In genomic region chr19:1361601-1362384, GRCh38 we compare ENCODE assay signal across 8 cellular contexts. TPM values are rescaled to one million over a fixed set of nuclear protein-coding genes. Genes with fewer than 3 reads are reported as not detected.
DNase-seq lines count a peak whose midpoint lies in the region; ATAC-seq and TF ChIP-seq lines count a peak whose summit lies in the region.
"Had no signal": no experiment of that assay in that cellular context is flagged by ENCODE, and none has a peak within 500 bp of the region (broad histone marks: within the 10 kb centered on the region; RNA-seq: fewer than 3 reads in every experiment).

No MANE protein-coding gene starts in this region.

- ATAC-seq in thoracic aorta (ENCODE audit: insufficient number of reproducible peaks, low FRiP score, low read depth) = no peak
- no peak for ATAC-seq in HG03139 (IDR thresholded peaks at IDR 0.05; ENCODE audit: unreplicated experiment)
- ATAC-seq: activated CD8-positive, alpha-beta memory T cell treated with anti-CD3 and anti-CD28 coated beads, Interleukin-2, amount 10 ng/mL, durations not matched to agents 7 days and 5 days had no signal

- no peak for DNase-seq in HL-60 (ENCODE audit: low read depth in 1 of 2, low spot score in 1 of 2)
- DNase-seq in astrocyte of the cerebellum (ENCODE audit: low read depth) = peak; percentile 82
- DNase-seq in right atrium auricular region (ENCODE audit: low spot score) = no peak
- no peak for DNase-seq in thoracic aorta (ENCODE audit: low spot score)
- no peak for DNase-seq in activated effector memory CD4-positive, alpha-beta T cell treated with Interleukin-2 at 50 U/mL for 16 hours
- no peak for DNase-seq in anterior cingulate cortex (lab: John Stamatoyannopoulos, UW)
- DNase-seq: activated CD8-positive, alpha-beta memory T cell treated with anti-CD3 and anti-CD28 coated beads, Interleukin-2, amount 10 ng/mL, durations not matched to agents 7 days and 5 days had no signal

- H3K9me3 ChIP-seq in right atrium auricular region = no peaks in the 10 kb centered on the region
- H3K9me3 ChIP-seq in thoracic aorta = no peaks in the 10 kb centered on the region

- H3K27ac ChIP-seq in HL-60 (replicated peaks) = peak overlapping the region; percentile 64
- H3K27ac ChIP-seq in right atrium auricular region = peak overlapping the region; percentile 32 to 49
- peak overlapping the region; percentile 65 to 71 for H3K27ac ChIP-seq in thoracic aorta

- H3K36me3 ChIP-seq in right atrium auricular region (peaks cover 71% of the 10 kb centered on the region), thoracic aorta (peaks cover 28% of the 10 kb centered on the region)

- in situ Hi-C loops in astrocyte of the cerebellum (cut with HindIII; ENCODE audit: low sequenced_read_pairs) = no loop called here

- peaks cover 0 to 28% of the 10 kb centered on the region in 2 donors for H3K4me1 ChIP-seq in right atrium auricular region
- peaks cover 8 to 48% of the 10 kb centered on the region in 2 donors for H3K4me1 ChIP-seq in thoracic aorta (ENCODE audit: control insufficient read depth in 1 of 2, low read depth in 2 of 2)

- TF ChIP-seq CTCF in HL-60 (IDR thresholded peaks at IDR 0.05; ENCODE audit: insufficient read depth, low read length) = no peak
- TF ChIP-seq CTCF in astrocyte of the cerebellum (IDR thresholded peaks at IDR 0.05; ENCODE audit: low read depth, low read length, missing control alignments) = no peak
- no peak for TF ChIP-seq CTCF in right atrium auricular region (IDR thresholded peaks at IDR 0.05)
- no peak for TF ChIP-seq CTCF in thoracic aorta (IDR thresholded peaks at IDR 0.05)

- H3K27me3 ChIP-seq in HL-60 (ENCODE audit: insufficient read depth, poor library complexity, severe bottlenecking) = no peaks in the 10 kb centered on the region
- H3K27me3 ChIP-seq in right atrium auricular region = no peaks in the 10 kb centered on the region
- no peaks in the 10 kb centered on the region for H3K27me3 ChIP-seq in thoracic aorta (replicated peaks; ENCODE audit: insufficient read depth)

- no peak overlapping the region for H3K4me3 ChIP-seq in HL-60 (replicated peaks; ENCODE audit: insufficient read depth, low read length)
- peak overlapping the region; percentile 38 for H3K4me3 ChIP-seq in astrocyte of the cerebellum (ENCODE audit: low read depth, low read length)
- H3K4me3 ChIP-seq in right atrium auricular region = peak overlapping the region in 1 of 2 donors; percentile 22
- peak overlapping the region; percentile 58 for H3K4me3 ChIP-seq in thoracic aorta

RNA-seq across cellular contexts. Expression of gene NDUFS7, which starts 21.9 kb away (rescaled TPM):
- total RNA-seq in right atrium auricular region (100 to 1,000 TPM; 234 to 326 TPM), thoracic aorta (100 to 1,000 TPM in 1 of 2 donors, 10 to 100 TPM in 1; 83.3 to 110 TPM)

RNA-seq across cellular contexts. Expression of gene GAMT, which starts 39.5 kb away (rescaled TPM):
- 10 to 100 TPM; 45.8 to 92.5 TPM for total RNA-seq in right atrium auricular region
- total RNA-seq in thoracic aorta = 10 to 100 TPM; 27.6 to 55.1 TPM

RNA-seq across cellular contexts. Expression of gene DAZAP1, which starts 45.6 kb away (rescaled TPM):
- total RNA-seq in right atrium auricular region (10 to 100 TPM; 32.6 to 47.5 TPM), thoracic aorta (10 to 100 TPM; 34.9 to 76.9 TPM)
